ENCODE assay signal across 9 cellular contexts in genomic region chr4:15162465-15163283, GRCh38.
DNase-seq lines count a peak whose midpoint lies in the region; ATAC-seq, FAIRE-seq and TF ChIP-seq lines count a peak whose summit lies in the region.
"Had no signal": no experiment of that assay in that cellular context is flagged by ENCODE, and none has a peak within 500 bp of the region (broad histone marks: within the 10 kb centered on the region; RNA-seq: fewer than 3 reads in every experiment).

No MANE protein-coding gene starts in this region.

- H3K9me1 ChIP-seq in keratinocyte (ENCODE audit: control insufficient read depth, extremely low read depth, insufficient read depth, low read length): no peaks in the 10 kb centered on the region

- H2AFZ ChIP-seq in keratinocyte (ENCODE audit: control insufficient read depth, low read length): no peak overlapping the region

- no peak overlapping the region for H3K4me2 ChIP-seq in keratinocyte (ENCODE audit: control insufficient read depth, extremely low read depth, insufficient read depth, low read depth, low read length)

- H4K20me1 ChIP-seq in keratinocyte (ENCODE audit: control insufficient read depth, extremely low read depth, insufficient read depth, low read length): no peaks in the 10 kb centered on the region

- H3K4me3 ChIP-seq in keratinocyte (ENCODE audit: control insufficient read depth in 2 of 3, extremely low read depth in 1 of 3, insufficient read depth in 2 of 3, low read depth in 1 of 3, low read length in 3 of 3): no peak overlapping the region

- no peaks in the 10 kb centered on the region for H3K27me3 ChIP-seq in keratinocyte (ENCODE audit: control insufficient read depth, extremely low read depth, insufficient read depth, low read length)

- H3K36me3 ChIP-seq in keratinocyte (ENCODE audit: control insufficient read depth in 2 of 2, extremely low read depth in 1 of 2, insufficient read depth in 2 of 2, low read length in 2 of 2): no peaks in the 10 kb centered on the region

- H3K4me1 ChIP-seq in keratinocyte (ENCODE audit: control insufficient read depth, extremely low read depth, insufficient read depth, low read length): peaks cover 3% of the 10 kb centered on the region

- H3K9ac ChIP-seq in keratinocyte (ENCODE audit: control insufficient read depth, extremely low read depth, insufficient read depth, low read length): no peak overlapping the region

- no peaks in the 10 kb centered on the region for H3K9me3 ChIP-seq in keratinocyte (ENCODE audit: control insufficient read depth, low read depth, low read length)

- peak in 2 of 3 experiments; percentile 40 to 41 for TF ChIP-seq CTCF in keratinocyte (optimal IDR thresholded peaks at IDR 0.05 in 1 of 3, IDR thresholded peaks at IDR 0.05 in 1 of 3, conservative IDR thresholded peaks at IDR 0.05 in 1 of 3; ENCODE audit: extremely low read depth in 1 of 3, insufficient read depth in 2 of 3, low read length in 3 of 3)

- H3K79me2 ChIP-seq in keratinocyte (ENCODE audit: control insufficient read depth, insufficient read depth, low read length): no peaks in the 10 kb centered on the region

- in situ Hi-C loops in G401 (cut with HindIII; ENCODE audit: low sequenced_read_pairs): no loop called here

- DNase-seq in G401 (ENCODE audit: low spot score): peak; percentile 71
- peak; percentile 42 for DNase-seq in SW480 (ENCODE audit: low spot score)
- DNase-seq in keratinocyte (ENCODE audit: low read depth, low spot score): no peak
- no peak for DNase-seq in mucosa of gallbladder (ENCODE audit: low spot score)
- no peak for DNase-seq in 8988T
- no peak for DNase-seq in HK-2 (ENCODE audit: unreplicated experiment)

- dilution Hi-C loops in keratinocyte (cut with MboI; ENCODE audit: extremely low pct_ligation_motif_present, low sequenced_read_pairs): no loop called here

- ATAC-seq in HG03378 (IDR thresholded peaks at IDR 0.05; ENCODE audit: unreplicated experiment) (peak; percentile 50), HG03196 (IDR thresholded peaks at IDR 0.05; ENCODE audit: unreplicated experiment) (no peak)

- no peak for FAIRE-seq in keratinocyte (lab: Jason Lieb, UNC)
- FAIRE-seq: islet of Langerhans had no signal

- no peak overlapping the region for H3K27ac ChIP-seq in keratinocyte (ENCODE audit: control insufficient read depth, insufficient read depth, low read length)

Comparison
In these comparisons a context has a peak if more than half of its experiments do, and no peak if none do; other contexts are left out.
1. DNase-seq: peak in G401 (single experiment) and SW480 (single experiment); none in keratinocyte (single experiment), mucosa of gallbladder (single experiment), 8988T (single experiment) and HK-2 (single experiment).